Comparison of ENCODE assay signal across 24 cellular contexts in the genomic region with DNA sequence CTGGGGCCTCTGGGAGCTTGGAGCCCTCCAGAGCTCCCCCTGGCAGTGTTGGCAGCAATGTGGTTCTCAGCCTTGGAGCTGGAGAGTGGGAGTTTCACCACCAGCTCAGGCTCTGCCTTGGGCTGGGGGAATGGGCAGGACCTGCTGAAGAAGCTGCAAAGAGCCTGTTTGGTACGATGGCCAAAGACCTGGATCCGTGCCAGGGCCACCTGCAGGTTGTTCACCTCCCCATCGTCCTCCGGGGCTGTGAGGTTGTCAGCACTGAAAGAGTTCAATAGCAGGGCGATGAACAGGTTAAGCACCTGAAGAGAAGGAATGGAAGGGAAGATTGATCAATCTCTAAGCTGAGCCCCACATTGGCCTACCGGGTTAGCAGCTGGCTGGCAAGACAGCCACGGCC.
"Had no signal": no experiment of that assay in that cellular context is flagged by ENCODE, and none has a peak within 500 bp of the region (broad histone marks: within the 10 kb centered on the region; RNA-seq: fewer than 3 reads in every experiment).

No MANE protein-coding gene starts in this region.

- DNase-seq: cortex of kidney; effector memory CD8-positive, alpha-beta T cell; gastrocnemius medialis; head of caudate nucleus; left colon; left ventricle myocardium superior; lower lobe of right lung; natural killer cell; occipital lobe; ovary; posterior cingulate gyrus; psoas muscle; right lobe of liver; stimulated activated CD4-positive, alpha-beta T cell treated with anti-CD3 and anti-CD28 coated beads, Interleukin-2, amount 100 ng/mL, for 24 hours; stimulated activated CD4-positive, alpha-beta T cell treated with anti-CD3 and anti-CD28 coated beads, Interleukin-4, amount 100 ng/mL, for 24 hours; stimulated activated naive CD4-positive, alpha-beta T cell treated with Interleukin-2 at 50 U/mL for 16 hours; stomach; thyroid gland; trophoblast cell had no signal

- H3K27ac ChIP-seq: epithelial cell of prostate, gastrocnemius medialis, hepatocyte, lower lobe of right lung, ovary, psoas muscle, right lobe of liver, stomach, thyroid gland, vagina had no signal

- H3K27me3 ChIP-seq: gastrocnemius medialis, ovary, right lobe of liver, thyroid gland, vagina had no signal

- H2AFZ ChIP-seq: hepatocyte had no signal

- H3K4me3 Mint-ChIP-seq: effector memory CD8-positive, alpha-beta T cell; natural killer cell; stimulated activated effector memory CD8-positive, alpha-beta T cell treated with anti-CD3 and anti-CD28 coated beads, Interleukin-12 subunit alpha, Interleukin-12 subunit beta, amount 100 ng/mL, for 72 hours had no signal

- H3K4me3 ChIP-seq: gastrocnemius medialis, hepatocyte, lower lobe of right lung, ovary, psoas muscle, right lobe of liver, stomach, thyroid gland, vagina had no signal

- H3K36me3 ChIP-seq: gastrocnemius medialis, lower lobe of right lung, ovary, right lobe of liver, stomach, thyroid gland, vagina had no signal

- H3K9me3 ChIP-seq: gastrocnemius medialis, lower lobe of right lung, ovary, psoas muscle, right lobe of liver, stomach, thyroid gland, vagina had no signal

- H3K4me1 ChIP-seq: gastrocnemius medialis, lower lobe of right lung, psoas muscle, right lobe of liver, stomach, thyroid gland, vagina had no signal

- H3K36me3 Mint-ChIP-seq: natural killer cell; stimulated activated effector memory CD8-positive, alpha-beta T cell treated with anti-CD3 and anti-CD28 coated beads, Interleukin-12 subunit alpha, Interleukin-12 subunit beta, amount 100 ng/mL, for 72 hours had no signal

- H3K4me2 ChIP-seq: hepatocyte had no signal

- H3K79me2 ChIP-seq: hepatocyte had no signal

- ATAC-seq: effector memory CD8-positive, alpha-beta T cell; esophagus mucosa; gastrocnemius medialis; left colon; left ventricle myocardium superior; lower lobe of right lung; natural killer cell; psoas muscle; right lobe of liver; stimulated activated effector memory CD8-positive, alpha-beta T cell treated with anti-CD3 and anti-CD28 coated beads, Interleukin-12 subunit alpha, Interleukin-12 subunit beta, amount 100 ng/mL, for 72 hours had no signal

- H3K9me3 Mint-ChIP-seq: effector memory CD8-positive, alpha-beta T cell; natural killer cell; stimulated activated effector memory CD8-positive, alpha-beta T cell treated with anti-CD3 and anti-CD28 coated beads, Interleukin-12 subunit alpha, Interleukin-12 subunit beta, amount 100 ng/mL, for 72 hours had no signal

- H3K27ac Mint-ChIP-seq: effector memory CD8-positive, alpha-beta T cell; natural killer cell; stimulated activated effector memory CD8-positive, alpha-beta T cell treated with anti-CD3 and anti-CD28 coated beads, Interleukin-12 subunit alpha, Interleukin-12 subunit beta, amount 100 ng/mL, for 72 hours had no signal

- H3K4me1 Mint-ChIP-seq: natural killer cell; stimulated activated effector memory CD8-positive, alpha-beta T cell treated with anti-CD3 and anti-CD28 coated beads, Interleukin-12 subunit alpha, Interleukin-12 subunit beta, amount 100 ng/mL, for 72 hours had no signal
